10 cellular contexts compared by ENCODE assay signal in the genomic region with DNA sequence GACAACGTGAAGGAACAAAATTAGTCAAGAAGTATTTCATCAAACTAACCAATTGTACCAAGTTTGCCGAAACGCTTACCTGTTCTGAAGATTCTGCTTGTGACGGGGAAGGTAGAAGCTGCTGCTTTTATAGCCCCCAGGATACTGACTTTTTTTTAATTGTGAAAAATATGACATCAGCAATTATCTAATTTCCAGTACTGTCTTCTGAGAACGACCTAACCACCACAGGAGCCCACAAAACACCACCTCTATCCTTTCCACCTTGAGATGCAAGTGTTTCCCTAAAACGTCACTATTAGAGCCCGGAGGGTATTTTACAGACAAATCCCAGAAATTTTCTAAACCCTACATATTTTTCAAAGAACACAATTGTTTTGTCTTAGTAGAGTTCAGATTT. TPM values are rescaled to one million over a fixed set of nuclear protein-coding genes. Genes with fewer than 3 reads are reported as not detected.
"Had no signal": no experiment of that assay in that cellular context is flagged by ENCODE, and none has a peak within 500 bp of the region (broad histone marks: within the 10 kb centered on the region; RNA-seq: fewer than 3 reads in every experiment).

Gene IL22 (minus strand): TSS at position 101 of the 400 bp plus-strand sequence. CDS start 156 bp downstream, outside the sequence.

- H3K4me3 ChIP-seq: HAP-1 had no signal

- H3K9me3 ChIP-seq: HAP-1 had no signal

- H3K4me1 ChIP-seq: HAP-1 had no signal

- ATAC-seq: HCT116 had no signal

- H3K27ac Mint-ChIP-seq: HFFc6 had no signal

- H3K36me3 ChIP-seq: HAP-1 had no signal

- H3K4me3 Mint-ChIP-seq: HFFc6 had no signal

- H3K9me3 Mint-ChIP-seq: HFFc6 had no signal

- FAIRE-seq: HTR-8/SVneo had no signal

- DNase-seq: GOT3, H7, HFFc6, IMR-90, KBM-7 had no signal

RNA-seq across cellular contexts. Expression of gene IL22, which starts in this region (rescaled TPM):
- total RNA-seq: H4, H7, HFFc6, HT-29, IMR-90 had no signal
- polyA plus RNA-seq: IMR-90 had no signal
